ENCODE assay signal across 8 cellular contexts in genomic region chr14:30375280-30375892, GRCh38.
A peak's percentile ranks its signal among the peaks of the same experiment; 100 is the strongest.
DNase-seq lines count a peak whose midpoint lies in the region; ATAC-seq, FAIRE-seq and TF ChIP-seq lines count a peak whose summit lies in the region.

No MANE protein-coding gene starts in this region.

- H3K36me3 Mint-ChIP-seq in T-helper 2 cell treated with Interferon-gamma antibody and Interleukin-4, amounts not matched to agents 5 μg/mL and 100 μg/mL, for 36 hours (ENCODE audit: low read depth), result no peaks in the 10 kb centered on the region

- no peak overlapping the region for H3K4me2 ChIP-seq in K562 (ENCODE audit: insufficient read depth, low read length)

- no peak overlapping the region for H3K4me3 Mint-ChIP-seq in T-helper 2 cell treated with Interferon-gamma antibody and Interleukin-4, amounts not matched to agents 5 μg/mL and 100 μg/mL, for 36 hours

- TF ChIP-seq RAD21 in K562 (CRISPR knock-in tag; conservative IDR thresholded peaks at IDR 0.05 in 1 of 2, IDR thresholded peaks at IDR 0.05 in 1 of 2), result peak; percentile 34 to 63

- H3K27ac ChIP-seq in K562 (ENCODE audit: extremely low read depth, low read depth, low read length), result no peak overlapping the region
- H3K27ac ChIP-seq in kidney (ENCODE audit: low read depth in 2 of 2, low read length in 2 of 2), result no peak overlapping the region

- no TSS peak for BruUV-seq in K562 (replicated peaks; lab: Mats Ljungman, UMichigan)

- no peaks in the 10 kb centered on the region for H3K9me1 ChIP-seq in K562 (ENCODE audit: control insufficient read depth, insufficient read depth, low read length)

- no peaks in the 10 kb centered on the region for H3K27me3 ChIP-seq in K562 (ENCODE audit: control insufficient read depth in 2 of 2, insufficient read depth in 2 of 2, low read length in 2 of 2)

- H3K4me1 ChIP-seq in K562 (replicated peaks in 1 of 2; ENCODE audit: control insufficient read depth in 2 of 2, insufficient read depth in 2 of 2, low read length in 2 of 2), result peaks cover 0 to 5% of the 10 kb centered on the region in 2 experiments; a peak in 3 of 5 replicates
- no peaks in the 10 kb centered on the region for H3K4me1 ChIP-seq in kidney (ENCODE audit: control insufficient read depth in 1 of 2, insufficient read depth in 1 of 2, low read depth in 1 of 2, low read length in 2 of 2)

- FAIRE-seq in K562 (lab: Jason Lieb, UNC) (peak; percentile 77), kidney (lab: Jason Lieb, UNC) (no peak)

- no peaks in the 10 kb centered on the region for H3K4me1 Mint-ChIP-seq in T-helper 2 cell treated with Interferon-gamma antibody and Interleukin-4, amounts not matched to agents 5 μg/mL and 100 μg/mL, for 36 hours (ENCODE audit: low read depth)

- peaks cover 11% of the 10 kb centered on the region for H3K27me3 Mint-ChIP-seq in T-helper 2 cell treated with Interferon-gamma antibody and Interleukin-4, amounts not matched to agents 5 μg/mL and 100 μg/mL, for 36 hours (ENCODE audit: low read depth)

- H2AFZ ChIP-seq in K562 (ENCODE audit: low read depth, low read length), result no peak overlapping the region; the same call in 1 of the 2 replicates

- CTCF ChIA-PET in K562 (lab: Yijun Ruan, JAX; ENCODE audit: low intra/inter-chr PET ratio), result interaction anchor here (1.7 kb wide), 1 partner anchor 146 kb away, joined by 5 read pairs; no protein-coding TSS in a partner anchor

- POLR2A ChIA-PET in K562 (lab: Yijun Ruan, JAX), result interaction anchor here (1.3 kb wide), 1 partner anchor 20 kb away, joined by 4 read pairs; no protein-coding TSS in a partner anchor

- 27% methylated on average over 5 of the region's 5 CpGs for WGBS in K562 (ENCODE audit: insufficient coverage, low coverage, missing lambda C conversion rate)

- no peak for TF ChIP-seq EP300 in K562 (IDR thresholded peaks at IDR 0.05; ENCODE audit: low read length)

- no peaks in the 10 kb centered on the region for H3K79me2 ChIP-seq in K562 (ENCODE audit: control insufficient read depth, insufficient read depth, low read length)

- H3K9ac ChIP-seq in K562 (ENCODE audit: insufficient read depth in 1 of 2, low read depth in 2 of 2, low read length in 2 of 2), result no peak overlapping the region
- H3K9ac ChIP-seq in kidney (ENCODE audit: low read length in 2 of 2), result no peak overlapping the region

- in situ Hi-C loops in K562 (cut with MboI), result no loop called here

- TF ChIP-seq CTCF in K562 (IDR thresholded peaks at IDR 0.05 in 2 of 3, conservative IDR thresholded peaks at IDR 0.05 in 1 of 3; ENCODE audit: insufficient read depth in 2 of 3, low read depth in 1 of 3, low read length in 3 of 3), result peak; percentile 67 to 80 (median 78)
- peak; percentile 55 for TF ChIP-seq CTCF in kidney (IDR thresholded peaks at IDR 0.05; ENCODE audit: borderline replicate concordance, extremely low read depth, insufficient read depth)

- no peak for TF ChIP-seq POLR2A in K562 (conservative IDR thresholded peaks at IDR 0.05)

- ATAC-seq in HG02642 (IDR thresholded peaks at IDR 0.05; ENCODE audit: poor library complexity, unreplicated experiment) (peak; percentile 100), K562 (peak; percentile 99)

- no peak overlapping the region for H3K4me3 ChIP-seq in K562
- H3K4me3 ChIP-seq in kidney (ENCODE audit: low read length in 2 of 2), result no peak overlapping the region

- H4K20me1 ChIP-seq in K562 (replicated peaks; ENCODE audit: control insufficient read depth, insufficient read depth, low read length), result no peaks in the 10 kb centered on the region

- DNase-seq in activated gamma-delta T cell treated with Interleukin-2 at 50 U/mL for 16 hours (peak; percentile 31), activated gamma-delta T cell (lab: John Stamatoyannopoulos, UW) (no peak), NAMALWA (ENCODE audit: low spot score) (peak; percentile 74), K562 (ENCODE audit: extremely low read depth in 1 of 4, low spot score in 3 of 4) (peak; percentile 49 to 64 (median 56)), kidney (no peak)
- DNase-seq in T-helper 2 cell treated with Interferon-gamma antibody and Interleukin-4, amounts not matched to agents 5 μg/mL and 100 μg/mL, for 36 hours (ENCODE audit: low spot score), result peak; percentile 45
- peak; percentile 41 to 67 for DNase-seq in stimulated activated CD4-positive, alpha-beta T cell treated with anti-CD3 and anti-CD28 coated beads, Interleukin-4, amount 100 ng/mL, for 48 hours (ENCODE audit: low read depth in 2 of 2)

- intact Hi-C loops in K562 (cut with micrococcal nuclease) (loop anchor here (1.0 to 10.0 kb wide), 3 partner anchors 68 to 239 kb away; no protein-coding TSS in a partner anchor), kidney (cut with DNase I) (no loop called here)

- H3K9me3 ChIP-seq in K562 (replicated peaks; ENCODE audit: control insufficient read depth, insufficient read depth, low read depth, low read length), result no peaks in the 10 kb centered on the region
- H3K9me3 ChIP-seq in kidney (ENCODE audit: control insufficient read depth in 1 of 2, low read length in 2 of 2), result no peaks in the 10 kb centered on the region

- H3K27ac Mint-ChIP-seq in T-helper 2 cell treated with Interferon-gamma antibody and Interleukin-4, amounts not matched to agents 5 μg/mL and 100 μg/mL, for 36 hours, result no peak overlapping the region

- H3K9me3 Mint-ChIP-seq in T-helper 2 cell treated with Interferon-gamma antibody and Interleukin-4, amounts not matched to agents 5 μg/mL and 100 μg/mL, for 36 hours, result no peaks in the 10 kb centered on the region

- H3K36me3 ChIP-seq in K562 (ENCODE audit: control insufficient read depth, insufficient read depth, low read length) (no peaks in the 10 kb centered on the region), kidney (ENCODE audit: control insufficient read depth in 1 of 2, insufficient read depth in 2 of 2, low read length in 2 of 2) (no peaks in the 10 kb centered on the region)

TF ChIP-seq in K562, 482 proteins besides CTCF, POLR2A, EP300 and RAD21 (continues in another document):
- no peak for TF ChIP-seq TAF9B (IDR thresholded peaks at IDR 0.05; ENCODE audit: partially characterized antibody)
- no peak for TF ChIP-seq ZNF589 (CRISPR knock-in tag; IDR thresholded peaks at IDR 0.05; ENCODE audit: low read depth)
- TF ChIP-seq GTF2B (IDR thresholded peaks at IDR 0.05; ENCODE audit: extremely low read depth, insufficient read length), result no peak
- peak; percentile 96 for TF ChIP-seq ZNF764 (CRISPR knock-in tag; IDR thresholded peaks at IDR 0.05; ENCODE audit: low read depth)
- no peak for TF ChIP-seq IFI16 (CRISPR knock-in tag; IDR thresholded peaks at IDR 0.05)
- no peak for TF ChIP-seq KLF1 (tag; IDR thresholded peaks at IDR 0.05)
- TF ChIP-seq TAF15 (IDR thresholded peaks at IDR 0.05; ENCODE audit: low read depth, low read length), result no peak
- no peak for TF ChIP-seq CHAMP1 (IDR thresholded peaks at IDR 0.05)
- TF ChIP-seq PKNOX1 (IDR thresholded peaks at IDR 0.05), result peak; percentile 21; the same call in 1 of the 2 replicates
- no peak for TF ChIP-seq NFRKB (IDR thresholded peaks at IDR 0.05; ENCODE audit: low read depth)
- no peak for TF ChIP-seq ZNF644 (tag; IDR thresholded peaks at IDR 0.05; ENCODE audit: low read depth)

Comparison
In these comparisons a context has a peak if more than half of its experiments do, and no peak if none do; other contexts are left out.
1. DNase-seq: peak in activated gamma-delta T cell treated with Interleukin-2 at 50 U/mL for 16 hours (single experiment), NAMALWA (single experiment), T-helper 2 cell treated with Interferon-gamma antibody and Interleukin-4, amounts not matched to agents 5 μg/mL and 100 μg/mL, for 36 hours (single experiment), K562 (4 of 4) and stimulated activated CD4-positive, alpha-beta T cell treated with anti-CD3 and anti-CD28 coated beads, Interleukin-4, amount 100 ng/mL, for 48 hours (2 of 2); none in activated gamma-delta T cell (single experiment) and kidney (single experiment).